ENCODE assay signal across 1 cellular context in the genomic region with DNA sequence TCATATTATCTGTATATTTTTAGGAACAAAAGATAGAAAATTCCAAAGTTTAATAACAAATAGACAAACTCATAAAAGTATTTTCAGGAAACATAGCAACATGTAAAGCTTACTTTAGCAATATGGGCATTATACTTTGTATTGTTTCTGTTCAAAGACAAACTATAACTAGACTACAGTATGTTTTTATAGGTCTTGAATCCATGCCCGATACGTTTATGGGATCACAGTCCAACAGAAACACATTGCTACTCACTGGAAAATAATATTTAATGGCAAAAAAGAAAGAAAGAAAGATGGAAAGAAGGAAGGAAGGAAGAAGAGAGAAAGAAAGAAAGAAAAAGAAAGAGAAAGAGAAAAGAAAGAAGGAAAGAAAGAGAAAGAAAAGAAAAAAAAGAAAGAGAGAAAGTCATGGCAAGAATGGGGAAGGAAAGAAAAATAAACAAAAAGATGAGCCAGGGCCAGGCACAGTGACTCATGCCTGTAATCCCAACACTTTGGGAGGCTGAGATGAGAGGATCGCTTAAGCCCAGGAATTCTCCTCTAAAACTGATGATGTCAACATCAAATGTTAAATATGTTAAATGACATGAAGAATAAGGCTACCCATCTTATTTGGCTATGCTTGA.
TF ChIP-seq lines count a peak whose summit lies in the region.

No MANE protein-coding gene starts in this region.

TF ChIP-seq in HepG2, 621 proteins besides CTCF, POLR2A, EP300 and RAD21 (continued from another document):
- no peak for TF ChIP-seq NPAS2 (CRISPR knock-in tag; IDR thresholded peaks at IDR 0.05; ENCODE audit: borderline replicate concordance)
- no peak for TF ChIP-seq ZNF816 (CRISPR knock-in tag; IDR thresholded peaks at IDR 0.05; ENCODE audit: borderline replicate concordance)
- no peak for TF ChIP-seq SCMH1 (CRISPR knock-in tag; IDR thresholded peaks at IDR 0.05; ENCODE audit: borderline replicate concordance)
- no peak for TF ChIP-seq SRY (CRISPR knock-in tag; IDR thresholded peaks at IDR 0.05)
- no peak for TF ChIP-seq SP1 (IDR thresholded peaks at IDR 0.05)
- no peak for TF ChIP-seq SP1 (CRISPR knock-in tag; IDR thresholded peaks at IDR 0.05)
- TF ChIP-seq U2AF2 (IDR thresholded peaks at IDR 0.05; ENCODE audit: low read depth, low read length), result 0 out of 2 replicates have a peak, but pooled peaks have one; percentile 51
- no peak for TF ChIP-seq ZNF7 (CRISPR knock-in tag; IDR thresholded peaks at IDR 0.05)
- no peak for TF ChIP-seq MXD3 (CRISPR knock-in tag; IDR thresholded peaks at IDR 0.05)
- TF ChIP-seq FOSL2 (CRISPR knock-in tag; IDR thresholded peaks at IDR 0.05), result peak; percentile 38; the same call in 1 of the 2 replicates
- TF ChIP-seq ZNF530 (CRISPR knock-in tag; IDR thresholded peaks at IDR 0.05; ENCODE audit: low read depth), result no peak
- no peak for TF ChIP-seq ZNF282 (IDR thresholded peaks at IDR 0.05; ENCODE audit: partially characterized antibody)
- no peak for TF ChIP-seq PTBP1 (IDR thresholded peaks at IDR 0.05; ENCODE audit: low read depth, low read length, poor library complexity, severe bottlenecking)
- no peak for TF ChIP-seq BATF2 (CRISPR knock-in tag; IDR thresholded peaks at IDR 0.05)
- TF ChIP-seq, protein P1, sequence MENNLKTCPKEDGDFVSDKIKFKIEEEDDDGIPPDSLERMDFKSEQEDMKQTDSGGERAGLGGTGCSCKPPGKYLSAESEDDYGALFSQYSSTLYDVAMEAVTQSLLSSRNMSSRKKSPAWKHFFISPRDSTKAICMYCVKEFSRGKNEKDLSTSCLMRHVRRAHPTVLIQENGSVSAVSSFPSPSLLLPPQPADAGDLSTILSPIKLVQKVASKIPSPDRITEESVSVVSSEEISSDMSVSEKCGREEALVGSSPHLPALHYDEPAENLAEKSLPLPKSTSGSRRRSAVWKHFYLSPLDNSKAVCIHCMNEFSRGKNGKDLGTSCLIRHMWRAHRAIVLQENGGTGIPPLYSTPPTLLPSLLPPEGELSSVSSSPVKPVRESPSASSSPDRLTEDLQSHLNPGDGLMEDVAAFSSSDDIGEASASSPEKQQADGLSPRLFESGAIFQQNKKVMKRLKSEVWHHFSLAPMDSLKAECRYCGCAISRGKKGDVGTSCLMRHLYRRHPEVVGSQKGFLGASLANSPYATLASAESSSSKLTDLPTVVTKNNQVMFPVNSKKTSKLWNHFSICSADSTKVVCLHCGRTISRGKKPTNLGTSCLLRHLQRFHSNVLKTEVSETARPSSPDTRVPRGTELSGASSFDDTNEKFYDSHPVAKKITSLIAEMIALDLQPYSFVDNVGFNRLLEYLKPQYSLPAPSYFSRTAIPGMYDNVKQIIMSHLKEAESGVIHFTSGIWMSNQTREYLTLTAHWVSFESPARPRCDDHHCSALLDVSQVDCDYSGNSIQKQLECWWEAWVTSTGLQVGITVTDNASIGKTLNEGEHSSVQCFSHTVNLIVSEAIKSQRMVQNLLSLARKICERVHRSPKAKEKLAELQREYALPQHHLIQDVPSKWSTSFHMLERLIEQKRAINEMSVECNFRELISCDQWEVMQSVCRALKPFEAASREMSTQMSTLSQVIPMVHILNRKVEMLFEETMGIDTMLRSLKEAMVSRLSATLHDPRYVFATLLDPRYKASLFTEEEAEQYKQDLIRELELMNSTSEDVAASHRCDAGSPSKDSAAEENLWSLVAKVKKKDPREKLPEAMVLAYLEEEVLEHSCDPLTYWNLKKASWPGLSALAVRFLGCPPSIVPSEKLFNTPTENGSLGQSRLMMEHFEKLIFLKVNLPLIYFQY (CRISPR knock-in tag; IDR thresholded peaks at IDR 0.05; ENCODE audit: borderline replicate concordance), result no peak
- no peak for TF ChIP-seq ZBTB3 (CRISPR knock-in tag; IDR thresholded peaks at IDR 0.05; ENCODE audit: borderline replicate concordance, low read depth)
